ENCODE assay signal across 8 cellular contexts in genomic region chr7:100396421-100396982, GRCh38. TPM values are rescaled to one million over a fixed set of nuclear protein-coding genes. Genes with fewer than 3 reads are reported as not detected.
DNase-seq lines count a peak whose midpoint lies in the region; ATAC-seq and TF ChIP-seq lines count a peak whose summit lies in the region.

No MANE protein-coding gene starts in this region.

- intact Hi-C loops in transverse colon (cut with DNase I; ENCODE audit: low total_unique reads) = no loop called here

- no peak overlapping the region for H3K4me3 ChIP-seq in transverse colon

- no peak for TF ChIP-seq POLR2A in transverse colon (IDR thresholded peaks at IDR 0.05)

- TF ChIP-seq EP300 in transverse colon (IDR thresholded peaks at IDR 0.05; ENCODE audit: low read depth) = no peak

- ATAC-seq in GM19438 (IDR thresholded peaks at IDR 0.05; ENCODE audit: low read depth, unreplicated experiment) (peak; percentile 86), HG03442 (IDR thresholded peaks at IDR 0.05; ENCODE audit: unreplicated experiment) (peak; percentile 81)

- H3K4me1 ChIP-seq in transverse colon = peaks cover 0 to 7% (median 0%) of the 10 kb centered on the region in 4 donors

- TF ChIP-seq CTCF in transverse colon (IDR thresholded peaks at IDR 0.05) = no peak

- no peaks in the 10 kb centered on the region for H3K9me3 ChIP-seq in transverse colon

- no peaks in the 10 kb centered on the region for H3K36me3 ChIP-seq in transverse colon

- H3K27ac ChIP-seq in transverse colon = peak overlapping the region in 3 of 4 donors; percentile 25 to 51 (median 49)

- H3K27me3 ChIP-seq in transverse colon = no peaks in the 10 kb centered on the region

- WGBS in transverse colon (ENCODE audit: low coverage in 1 of 2), 2 donors = 60 to 66% methylated on average over 6 to 9 of the region's 9 CpGs

- in situ Hi-C loops in transverse colon (cut with MboI; ENCODE audit: low pct_ligation_motif_present in 1 of 4, low pct_unique_long_range_greater_than_20kb in 1 of 4, low sequenced_read_pairs in 3 of 4) = no loop called here

- DNase-seq in CD1c-positive myeloid dendritic cell (ENCODE audit: extremely low spot score) = peak; percentile 93
- peak; percentile 34 for DNase-seq in activated T-helper 9 cell treated with anti-CD3 and anti-CD28 coated beads, Interleukin-2, amount 50 U/mL, for 16 hours (ENCODE audit: low read depth)
- DNase-seq in transverse colon = peak; percentile 41
- no peak for DNase-seq in NCI-H1092 (lab: John Stamatoyannopoulos, UW)
- no peak for DNase-seq in SK-N-DZ (ENCODE audit: low spot score)
- no peak for DNase-seq in dermis blood vessel endothelial cell

RNA-seq across cellular contexts. Expression of gene PILRA, which starts 23.2 kb away (rescaled TPM):
- 1 to 10 TPM in 2 of 4 donors, not detected in 2; 1.9 to 4.9 TPM for total RNA-seq in transverse colon
- polyA plus RNA-seq in SK-N-DZ (2014; cell fraction: cytosol; rRNA removed) = 0.32 and 2.1 TPM in 2 replicates
- 2.4 and 3.6 TPM in 2 replicates for polyA plus RNA-seq in SK-N-DZ (2014; cell fraction: nucleus; rRNA removed)
- total RNA-seq in dermis blood vessel endothelial cell = 0.68 TPM in 1 of 2 replicates, not detected in the other

RNA-seq across cellular contexts. Expression of gene ZCWPW1, which starts 32.0 kb away (rescaled TPM):
- total RNA-seq in transverse colon = 1 to 10 TPM in 1 of 4 donors, under 1 TPM in 2, not detected in 1; 0.68 to 2.4 (median 0.80) TPM
- 0.52 and 3.6 TPM in 2 replicates for polyA plus RNA-seq in SK-N-DZ (2014; cell fraction: cytosol; rRNA removed)
- 3.4 and 5.2 TPM in 2 replicates for polyA plus RNA-seq in SK-N-DZ (2014; cell fraction: nucleus; rRNA removed)
- 0.51 and 0.98 TPM in 2 replicates for total RNA-seq in dermis blood vessel endothelial cell

RNA-seq across cellular contexts. Expression of gene MEPCE, which starts 33.1 kb away (rescaled TPM):
- total RNA-seq in transverse colon (10 to 100 TPM; 25.9 to 41.9 (median 30.5) TPM), dermis blood vessel endothelial cell (54.3 and 56.5 TPM in 2 replicates)
- polyA plus RNA-seq in SK-N-DZ (2014; cell fraction: cytosol; rRNA removed) = 21.8 and 28.3 TPM in 2 replicates
- polyA plus RNA-seq in SK-N-DZ (2014; cell fraction: nucleus; rRNA removed) = 20.0 and 21.4 TPM in 2 replicates

RNA-seq across cellular contexts. Expression of gene PILRB, which starts 38.6 kb away (rescaled TPM):
- 100 to 1,000 TPM in 2 of 4 donors, 10 to 100 TPM in 2; 80.0 to 239 (median 113) TPM for total RNA-seq in transverse colon
- polyA plus RNA-seq in SK-N-DZ (2014; cell fraction: cytosol; rRNA removed) = 18.8 and 26.7 TPM in 2 replicates
- 206 and 266 TPM in 2 replicates for polyA plus RNA-seq in SK-N-DZ (2014; cell fraction: nucleus; rRNA removed)
- 11.6 and 17.0 TPM in 2 replicates for total RNA-seq in dermis blood vessel endothelial cell

RNA-seq across cellular contexts. Expression of gene PPP1R35, which starts 39.8 kb away (rescaled TPM):
- total RNA-seq in transverse colon (10 to 100 TPM; 17.1 to 98.4 (median 37.2) TPM), dermis blood vessel endothelial cell (19.3 and 28.1 TPM in 2 replicates)
- polyA plus RNA-seq in SK-N-DZ (2014; cell fraction: cytosol; rRNA removed) = 30.0 and 50.0 TPM in 2 replicates
- polyA plus RNA-seq in SK-N-DZ (2014; cell fraction: nucleus; rRNA removed) = 114 and 118 TPM in 2 replicates

Comparison
In these comparisons a context has a peak if more than half of its experiments do, and no peak if none do; other contexts are left out.
1. DNase-seq: peak in CD1c-positive myeloid dendritic cell (single experiment), activated T-helper 9 cell treated with anti-CD3 and anti-CD28 coated beads, Interleukin-2, amount 50 U/mL, for 16 hours (single experiment) and transverse colon (single experiment); none in NCI-H1092 (single experiment), SK-N-DZ (single experiment) and dermis blood vessel endothelial cell (single experiment).